8 cellular contexts compared by ENCODE assay signal in the genomic region with DNA sequence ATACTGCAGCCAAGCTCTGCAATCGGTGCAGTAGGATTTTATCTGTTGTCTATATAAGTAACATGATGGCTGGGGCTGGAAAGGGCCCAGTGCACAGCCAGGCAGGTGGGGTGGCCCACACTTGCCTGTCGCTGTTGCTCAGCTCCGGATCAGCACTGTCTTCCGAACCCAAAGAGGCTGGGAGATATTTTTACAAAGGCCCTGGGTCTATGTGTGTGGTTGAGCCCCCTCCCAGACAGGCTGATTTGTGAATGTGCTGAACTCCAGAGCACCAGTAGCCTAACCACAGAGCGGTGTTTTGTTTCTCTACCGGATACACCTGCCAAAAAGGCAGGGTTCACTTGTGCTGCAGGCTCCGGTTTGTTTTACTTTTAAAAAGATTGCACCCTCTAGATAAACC. TPM values are rescaled to one million over a fixed set of nuclear protein-coding genes. Genes with fewer than 3 reads are reported as not detected.
A peak's percentile ranks its signal among the peaks of the same experiment; 100 is the strongest.
DNase-seq lines count a peak whose midpoint lies in the region; ATAC-seq and TF ChIP-seq lines count a peak whose summit lies in the region.

No MANE protein-coding gene starts in this region.

- peak overlapping the region; percentile 56 to 88 (median 76) for H3K4me3 Mint-ChIP-seq in naive thymus-derived CD4-positive, alpha-beta T cell

- 47% methylated on average over 7 of the region's 7 CpGs for WGBS in suprapubic skin

- peaks cover 86 to 90% of the 10 kb centered on the region in 2 donors for H3K4me1 ChIP-seq in naive thymus-derived CD4-positive, alpha-beta T cell (ENCODE audit: control insufficient read depth in 2 of 2, insufficient read depth in 2 of 2, low read length in 2 of 2)
- H3K4me1 ChIP-seq in BE2C (no peaks in the 10 kb centered on the region), suprapubic skin (no peaks in the 10 kb centered on the region)

- no peaks in the 10 kb centered on the region for H3K9me3 ChIP-seq in naive thymus-derived CD4-positive, alpha-beta T cell (ENCODE audit: control insufficient read depth in 2 of 3, low read length in 3 of 3)
- H3K9me3 ChIP-seq in BE2C, result no peaks in the 10 kb centered on the region
- no peaks in the 10 kb centered on the region for H3K9me3 ChIP-seq in suprapubic skin

- peak overlapping the region; percentile 74 for H3K27ac ChIP-seq in naive thymus-derived CD4-positive, alpha-beta T cell (ENCODE audit: low read depth, low read length)
- no peak overlapping the region for H3K27ac ChIP-seq in suprapubic skin

- peak overlapping the region; percentile 17 for H3K4me3 ChIP-seq in naive thymus-derived CD4-positive, alpha-beta T cell (ENCODE audit: low read length)
- H3K4me3 ChIP-seq in BE2C (ENCODE audit: low read depth, low read length) (no peak overlapping the region), suprapubic skin (no peak overlapping the region)

- no peak for TF ChIP-seq POLR2A in suprapubic skin (IDR thresholded peaks at IDR 0.05)

- H3K36me3 ChIP-seq in naive thymus-derived CD4-positive, alpha-beta T cell (ENCODE audit: control insufficient read depth in 2 of 3, insufficient read depth in 3 of 3, low read length in 3 of 3), result no peaks in the 10 kb centered on the region
- no peaks in the 10 kb centered on the region for H3K36me3 ChIP-seq in BE2C
- H3K36me3 ChIP-seq in suprapubic skin, result no peaks in the 10 kb centered on the region

- peaks cover 0 to 19% (median 9%) of the 10 kb centered on the region in 5 donors for H3K36me3 Mint-ChIP-seq in naive thymus-derived CD4-positive, alpha-beta T cell

- H3K27me3 Mint-ChIP-seq in naive thymus-derived CD4-positive, alpha-beta T cell, result no peaks in the 10 kb centered on the region

- ATAC-seq in GM18909 (IDR thresholded peaks at IDR 0.05; ENCODE audit: poor library complexity, unreplicated experiment) (peak; percentile 58), HG02970 (IDR thresholded peaks at IDR 0.05; ENCODE audit: low FRiP score, unreplicated experiment) (peak; percentile 44)
- peak; percentile 92 for ATAC-seq in naive thymus-derived CD4-positive, alpha-beta T cell

- CTCF ChIA-PET in naive thymus-derived CD4-positive, alpha-beta T cell (lab: Charles Lee), result interaction anchor here (0.8 to 2.9 kb wide), 13 partner anchors 8 to 150 kb away, joined by 3 to 13 read pairs (median 4); no protein-coding TSS in a partner anchor

- POLR2A ChIA-PET in naive thymus-derived CD4-positive, alpha-beta T cell (lab: Charles Lee), result interaction anchor here (0.6 to 4.4 kb wide), 31 partner anchors 9 to 254 kb away, joined by 3 to 36 read pairs (median 5); a partner anchor contains a TSS

- peak overlapping the region in 8 of 9 donors; percentile 94 to 99 (median 98) for H3K27ac Mint-ChIP-seq in naive thymus-derived CD4-positive, alpha-beta T cell

- peaks cover 3 to 11% (median 5%) of the 10 kb centered on the region in 11 donors for H3K9me3 Mint-ChIP-seq in naive thymus-derived CD4-positive, alpha-beta T cell

- no peak for TF ChIP-seq CTCF in BE2C (IDR thresholded peaks at IDR 0.05; ENCODE audit: low read depth, low read length)
- TF ChIP-seq CTCF in suprapubic skin (IDR thresholded peaks at IDR 0.05), result no peak

- no peaks in the 10 kb centered on the region for H3K27me3 ChIP-seq in naive thymus-derived CD4-positive, alpha-beta T cell (ENCODE audit: control insufficient read depth in 2 of 2, insufficient read depth in 2 of 2, low read length in 2 of 2)
- H3K27me3 ChIP-seq in BE2C (no peaks in the 10 kb centered on the region), suprapubic skin (no peaks in the 10 kb centered on the region)

- intact Hi-C loops in naive thymus-derived CD4-positive, alpha-beta T cell (cut with micrococcal nuclease), result loop anchor here (1.0 to 10.0 kb wide), 12 partner anchors 8 to 1637 kb away; a partner anchor contains a TSS

- no peak for TF ChIP-seq EP300 in suprapubic skin (IDR thresholded peaks at IDR 0.05)

- H3K4me1 Mint-ChIP-seq in naive thymus-derived CD4-positive, alpha-beta T cell, result peaks cover 60 to 92% (median 82%) of the 10 kb centered on the region in 7 donors

- DNase-seq in activated CD4-positive, CD25-positive, alpha-beta regulatory T cell treated with anti-CD3 and anti-CD28 coated beads, Interleukin-2, amount 50 U/mL, for 72 hours, result peak; percentile 49
- DNase-seq in naive thymus-derived CD4-positive, alpha-beta T cell, result peak in 8 of 9 donors; percentile 36 to 96 (median 92)
- DNase-seq in medulla oblongata (ENCODE audit: extremely low spot score), result no peak
- DNase-seq in globus pallidus (ENCODE audit: low spot score), result no peak
- no peak for DNase-seq in BE2C
- no peak for DNase-seq in suprapubic skin (ENCODE audit: low spot score in 2 of 2)

RNA-seq across cellular contexts. Expression of a gene that starts 33.5 kb away (rescaled TPM):
- total RNA-seq in naive thymus-derived CD4-positive, alpha-beta T cell, result under 1 TPM in 3 of 5 experiments, not detected in 2; 0.30 to 0.46 (median 0.32) TPM
- 1 to 10 TPM in 1 of 2 donors, not detected in 1; 1.1 TPM for polyA plus RNA-seq in naive thymus-derived CD4-positive, alpha-beta T cell
- not detected for polyA plus RNA-seq in BE2C (2012; ENCODE audit: insufficient read depth, insufficient read length, low read depth)
- 1 to 10 TPM in 1 of 4 donors, under 1 TPM in 2, not detected in 1; 0.34 to 2.4 (median 0.38) TPM for total RNA-seq in suprapubic skin

Comparison
In these comparisons a context has a peak if more than half of its experiments do, and no peak if none do; other contexts are left out.
1. DNase-seq: peak in activated CD4-positive, CD25-positive, alpha-beta regulatory T cell treated with anti-CD3 and anti-CD28 coated beads, Interleukin-2, amount 50 U/mL, for 72 hours (single experiment) and naive thymus-derived CD4-positive, alpha-beta T cell (8 of 9); none in medulla oblongata (single experiment), globus pallidus (single experiment), BE2C (single experiment) and suprapubic skin (0 of 2).
2. Peak in every context shown above with its lines, with median percentiles within 50 percentile points of each other: ATAC-seq.